9 cellular contexts compared by ENCODE assay signal in genomic region chr2:22904126-22904684, GRCh38.
A peak's percentile ranks its signal among the peaks of the same experiment; 100 is the strongest.
DNase-seq lines count a peak whose midpoint lies in the region; ATAC-seq and TF ChIP-seq lines count a peak whose summit lies in the region.
"Had no signal": no experiment of that assay in that cellular context is flagged by ENCODE, and none has a peak within 500 bp of the region (broad histone marks: within the 10 kb centered on the region; RNA-seq: fewer than 3 reads in every experiment).

No MANE protein-coding gene starts in this region.

- intact Hi-C loops in activated CD8-positive, alpha-beta T cell treated with anti-CD3 and anti-CD28 coated beads for 36 hours (cut with micrococcal nuclease): no loop called here
- intact Hi-C loops in sciatic nerve (cut with DNase I): no loop called here

- DNase-seq in activated CD8-positive, alpha-beta T cell treated with anti-CD3 and anti-CD28 coated beads for 36 hours: peak; percentile 40
- DNase-seq in activated CD8-positive, alpha-beta T cell treated with anti-CD3 and anti-CD28 coated beads, Interleukin-2, amount 10 ng/mL, durations not matched to agents 7 days and 5 days: no peak
- peak; percentile 56 for DNase-seq in HT-29 (ENCODE audit: low spot score)
- peak; percentile 72 for DNase-seq in nephron progenitor cell
- no peak for DNase-seq in omental fat pad (ENCODE audit: low spot score)
- DNase-seq in sciatic nerve (ENCODE audit: low spot score): no peak
- DNase-seq: naive B cell had no signal

- POLR2A ChIA-PET in activated CD8-positive, alpha-beta T cell treated with anti-CD3 and anti-CD28 coated beads for 36 hours (lab: Charles Lee): no interaction called here
- POLR2A ChIA-PET in activated CD8-positive, alpha-beta T cell treated with anti-CD3 and anti-CD28 coated beads, Interleukin-2, amount 10 ng/mL, durations not matched to agents 7 days and 5 days (lab: Charles Lee): no interaction called here

- no peak for ATAC-seq in activated CD8-positive, alpha-beta T cell treated with anti-CD3 and anti-CD28 coated beads for 36 hours
- ATAC-seq in activated CD8-positive, alpha-beta T cell treated with anti-CD3 and anti-CD28 coated beads, Interleukin-2, amount 10 ng/mL, durations not matched to agents 7 days and 5 days: no peak
- no peak for ATAC-seq in HG03571 (IDR thresholded peaks at IDR 0.05; ENCODE audit: unreplicated experiment)
- no peak for ATAC-seq in omental fat pad (ENCODE audit: low FRiP score)
- ATAC-seq in sciatic nerve: no peak

- peak; percentile 48 for TF ChIP-seq CTCF in activated CD8-positive, alpha-beta T cell treated with anti-CD3 and anti-CD28 coated beads for 36 hours (IDR thresholded peaks at IDR 0.05)
- TF ChIP-seq CTCF in brain (conservative IDR thresholded peaks at IDR 0.05) (peak; percentile 36 to 57), nephron progenitor cell (IDR thresholded peaks at IDR 0.05) (peak; percentile 71), omental fat pad (IDR thresholded peaks at IDR 0.05) (no peak)

- CTCF ChIA-PET in activated CD8-positive, alpha-beta T cell treated with anti-CD3 and anti-CD28 coated beads for 36 hours (lab: Charles Lee): interaction anchor here (0.9 to 1.7 kb wide), 4 partner anchors 8 to 72 kb away, joined by 3 to 4 read pairs (median 3); no protein-coding TSS in a partner anchor
- CTCF ChIA-PET in activated CD8-positive, alpha-beta T cell treated with anti-CD3 and anti-CD28 coated beads, Interleukin-2, amount 10 ng/mL, durations not matched to agents 7 days and 5 days (lab: Charles Lee): interaction anchor here (1.2 kb wide), 1 partner anchor 18 kb away, joined by 3 read pairs; no protein-coding TSS in a partner anchor

- peaks cover 5% of the 10 kb centered on the region for H3K27me3 Mint-ChIP-seq in activated CD8-positive, alpha-beta T cell treated with anti-CD3 and anti-CD28 coated beads for 36 hours
- H3K27me3 Mint-ChIP-seq in activated CD8-positive, alpha-beta T cell treated with anti-CD3 and anti-CD28 coated beads, Interleukin-2, amount 10 ng/mL, durations not matched to agents 7 days and 5 days (ENCODE audit: low read depth): no peaks in the 10 kb centered on the region
- H3K27me3 Mint-ChIP-seq in brain (no peaks in the 10 kb centered on the region), nephron progenitor cell (ENCODE audit: low read depth, poor library complexity) (peaks cover 4% of the 10 kb centered on the region)

- no peak overlapping the region for H3K4me3 Mint-ChIP-seq in activated CD8-positive, alpha-beta T cell treated with anti-CD3 and anti-CD28 coated beads for 36 hours
- H3K4me3 Mint-ChIP-seq in activated CD8-positive, alpha-beta T cell treated with anti-CD3 and anti-CD28 coated beads, Interleukin-2, amount 10 ng/mL, durations not matched to agents 7 days and 5 days: no peak overlapping the region
- H3K4me3 Mint-ChIP-seq in brain: no peak overlapping the region
- no peak overlapping the region for H3K4me3 Mint-ChIP-seq in nephron progenitor cell
- H3K4me3 Mint-ChIP-seq: naive B cell had no signal

- H3K9me3 Mint-ChIP-seq in activated CD8-positive, alpha-beta T cell treated with anti-CD3 and anti-CD28 coated beads for 36 hours: no peaks in the 10 kb centered on the region
- no peaks in the 10 kb centered on the region for H3K9me3 Mint-ChIP-seq in activated CD8-positive, alpha-beta T cell treated with anti-CD3 and anti-CD28 coated beads, Interleukin-2, amount 10 ng/mL, durations not matched to agents 7 days and 5 days (ENCODE audit: insufficient read depth)
- H3K9me3 Mint-ChIP-seq in brain (no peaks in the 10 kb centered on the region), nephron progenitor cell (no peaks in the 10 kb centered on the region)

- no peak overlapping the region for H3K27ac Mint-ChIP-seq in activated CD8-positive, alpha-beta T cell treated with anti-CD3 and anti-CD28 coated beads for 36 hours
- H3K27ac Mint-ChIP-seq in activated CD8-positive, alpha-beta T cell treated with anti-CD3 and anti-CD28 coated beads, Interleukin-2, amount 10 ng/mL, durations not matched to agents 7 days and 5 days: no peak overlapping the region
- no peak overlapping the region for H3K27ac Mint-ChIP-seq in brain
- no peak overlapping the region for H3K27ac Mint-ChIP-seq in nephron progenitor cell
- H3K27ac Mint-ChIP-seq: naive B cell had no signal

- H3K36me3 Mint-ChIP-seq in activated CD8-positive, alpha-beta T cell treated with anti-CD3 and anti-CD28 coated beads for 36 hours (ENCODE audit: low read depth): no peaks in the 10 kb centered on the region
- no peaks in the 10 kb centered on the region for H3K36me3 Mint-ChIP-seq in activated CD8-positive, alpha-beta T cell treated with anti-CD3 and anti-CD28 coated beads, Interleukin-2, amount 10 ng/mL, durations not matched to agents 7 days and 5 days (ENCODE audit: low read depth)
- H3K36me3 Mint-ChIP-seq in brain (no peaks in the 10 kb centered on the region), nephron progenitor cell (ENCODE audit: low read depth) (no peaks in the 10 kb centered on the region)
- H3K36me3 Mint-ChIP-seq: naive B cell had no signal

- H3K4me1 Mint-ChIP-seq in activated CD8-positive, alpha-beta T cell treated with anti-CD3 and anti-CD28 coated beads for 36 hours (ENCODE audit: low read depth): no peaks in the 10 kb centered on the region
- H3K4me1 Mint-ChIP-seq in activated CD8-positive, alpha-beta T cell treated with anti-CD3 and anti-CD28 coated beads, Interleukin-2, amount 10 ng/mL, durations not matched to agents 7 days and 5 days (ENCODE audit: low read depth): no peaks in the 10 kb centered on the region
- peaks cover 14% of the 10 kb centered on the region for H3K4me1 Mint-ChIP-seq in brain
- H3K4me1 Mint-ChIP-seq in nephron progenitor cell: no peaks in the 10 kb centered on the region
- H3K4me1 Mint-ChIP-seq: naive B cell had no signal

Comparison
In these comparisons a context has a peak if more than half of its experiments do, and no peak if none do; other contexts are left out.
1. DNase-seq: peak in activated CD8-positive, alpha-beta T cell treated with anti-CD3 and anti-CD28 coated beads for 36 hours (single experiment), HT-29 (single experiment) and nephron progenitor cell (single experiment); none in activated CD8-positive, alpha-beta T cell treated with anti-CD3 and anti-CD28 coated beads, Interleukin-2, amount 10 ng/mL, durations not matched to agents 7 days and 5 days (single experiment), omental fat pad (single experiment) and sciatic nerve (single experiment).
2. CTCF ChIP-seq: peak in activated CD8-positive, alpha-beta T cell treated with anti-CD3 and anti-CD28 coated beads for 36 hours (single experiment), brain (2 of 2) and nephron progenitor cell (single experiment); none in omental fat pad (0 of 3).